20 cellular contexts compared by ENCODE assay signal in the genomic region with DNA sequence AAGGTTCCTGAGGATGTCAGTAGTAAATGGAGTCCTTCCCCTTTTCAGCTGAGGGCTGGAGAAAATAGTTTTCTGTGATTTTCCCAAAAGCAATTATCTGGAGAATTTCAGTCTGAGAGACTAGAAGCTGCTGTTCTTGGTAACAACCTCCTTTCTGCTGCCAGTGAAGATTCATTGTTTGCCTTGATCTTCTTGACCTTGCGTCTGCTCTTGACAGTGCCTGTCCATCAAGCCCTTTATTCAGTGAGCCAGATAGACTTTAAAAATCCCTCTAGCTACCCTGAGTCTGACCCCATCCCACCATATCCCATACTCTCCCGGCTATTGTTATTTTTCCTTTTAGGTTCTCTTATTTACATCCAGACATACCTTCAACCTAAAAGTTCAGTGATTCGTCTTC.
DNase-seq lines count a peak whose midpoint lies in the region; ATAC-seq and TF ChIP-seq lines count a peak whose summit lies in the region.
"Had no signal": no experiment of that assay in that cellular context is flagged by ENCODE, and none has a peak within 500 bp of the region (broad histone marks: within the 10 kb centered on the region; RNA-seq: fewer than 3 reads in every experiment).

No MANE protein-coding gene starts in this region.

- no peaks in the 10 kb centered on the region for H3K9me3 Mint-ChIP-seq in activated naive CD8-positive, alpha-beta T cell (ENCODE audit: low read depth)
- no peaks in the 10 kb centered on the region for H3K9me3 Mint-ChIP-seq in activated naive CD8-positive, alpha-beta T cell treated with anti-CD3 and anti-CD28 coated beads for 36 hours
- H3K9me3 Mint-ChIP-seq in nephron = no peaks in the 10 kb centered on the region

- intact Hi-C loops in adrenal gland (cut with DNase I) = no loop called here
- intact Hi-C loops in testis (cut with DNase I; ENCODE audit: low total_unique reads) = no loop called here

- H3K9me3 ChIP-seq in adrenal gland (replicated peaks in 1 of 3) (no peaks in the 10 kb centered on the region), testis (no peaks in the 10 kb centered on the region)

- H3K4me1 Mint-ChIP-seq in activated naive CD8-positive, alpha-beta T cell (ENCODE audit: low read depth) = no peaks in the 10 kb centered on the region
- H3K4me1 Mint-ChIP-seq in activated naive CD8-positive, alpha-beta T cell treated with anti-CD3 and anti-CD28 coated beads for 36 hours = no peaks in the 10 kb centered on the region
- H3K4me1 Mint-ChIP-seq in nephron = peaks cover 40% of the 10 kb centered on the region

- no peak for DNase-seq in activated naive CD8-positive, alpha-beta T cell treated with anti-CD3 and anti-CD28 coated beads for 36 hours
- DNase-seq in adrenal gland = no peak
- no peak for DNase-seq in testis
- DNase-seq in activated CD4-positive, alpha-beta T cell treated with anti-CD3 and anti-CD28 coated beads, Interleukin-2, amount 50 U/mL, for 4 hours = no peak
- DNase-seq in activated gamma-delta T cell (lab: John Stamatoyannopoulos, UW) = no peak
- DNase-seq in left lobe of liver (ENCODE audit: low spot score) = no peak
- DNase-seq: 8988T, DMS153, GDM1, HCEC 1CT, NCI-H1105, NCI-H1694 treated with DMSO at 0.1 percent for 48 hours, NCI-H2107, NCI-H226, NCI-H524, NCI-H82, RPMI8226, SHP77 treated with DMSO at 0.1 percent for 48 hours had no signal

- TF ChIP-seq POLR2A in adrenal gland (IDR thresholded peaks at IDR 0.05) (no peak), testis (IDR thresholded peaks at IDR 0.05) (no peak)

- H3K27me3 ChIP-seq in adrenal gland (no peaks in the 10 kb centered on the region), testis (no peaks in the 10 kb centered on the region)

- TF ChIP-seq CTCF in adrenal gland (IDR thresholded peaks at IDR 0.05) (no peak), nephron (IDR thresholded peaks at IDR 0.05; ENCODE audit: unreplicated experiment in 3 of 3) (no peak), testis (IDR thresholded peaks at IDR 0.05) (no peak)

- H3K4me3 Mint-ChIP-seq in activated naive CD8-positive, alpha-beta T cell = no peak overlapping the region
- H3K4me3 Mint-ChIP-seq in activated naive CD8-positive, alpha-beta T cell treated with anti-CD3 and anti-CD28 coated beads for 36 hours = no peak overlapping the region
- no peak overlapping the region for H3K4me3 Mint-ChIP-seq in nephron

- no peaks in the 10 kb centered on the region for H3K27me3 Mint-ChIP-seq in activated naive CD8-positive, alpha-beta T cell
- H3K27me3 Mint-ChIP-seq in activated naive CD8-positive, alpha-beta T cell treated with anti-CD3 and anti-CD28 coated beads for 36 hours = no peaks in the 10 kb centered on the region
- no peaks in the 10 kb centered on the region for H3K27me3 Mint-ChIP-seq in nephron (ENCODE audit: low read depth)

- H3K36me3 ChIP-seq in adrenal gland (replicated peaks in 1 of 2) (no peaks in the 10 kb centered on the region), testis (ENCODE audit: low read depth, missing control alignments) (no peaks in the 10 kb centered on the region)

- H3K27ac ChIP-seq in adrenal gland = peak overlapping the region in 4 of 5 donors; percentile 37 to 58 (median 49)
- H3K27ac ChIP-seq in testis = peak overlapping the region; percentile 42 to 47

- H3K27ac Mint-ChIP-seq in activated naive CD8-positive, alpha-beta T cell = peak overlapping the region; percentile 64
- H3K27ac Mint-ChIP-seq in activated naive CD8-positive, alpha-beta T cell treated with anti-CD3 and anti-CD28 coated beads for 36 hours = no peak overlapping the region
- H3K27ac Mint-ChIP-seq in nephron = peak overlapping the region; percentile 23 to 54 (median 37)

- no peak overlapping the region for H3K4me3 ChIP-seq in adrenal gland
- H3K4me3 ChIP-seq in testis = no peak overlapping the region

- H3K36me3 Mint-ChIP-seq in activated naive CD8-positive, alpha-beta T cell = peaks cover 5% of the 10 kb centered on the region
- H3K36me3 Mint-ChIP-seq in activated naive CD8-positive, alpha-beta T cell treated with anti-CD3 and anti-CD28 coated beads for 36 hours = peaks cover 1% of the 10 kb centered on the region
- peaks cover 3% of the 10 kb centered on the region for H3K36me3 Mint-ChIP-seq in nephron (ENCODE audit: low read depth)

- no peak for ATAC-seq in left lobe of liver

- peaks cover 64 to 65% of the 10 kb centered on the region in 2 donors for H3K4me1 ChIP-seq in adrenal gland (replicated peaks in 1 of 2)
- H3K4me1 ChIP-seq in testis = peaks cover 45% of the 10 kb centered on the region

- 38 to 51% (median 42%) methylated on average over 3 of the region's 3 CpGs for WGBS in adrenal gland, 4 donors
- WGBS in testis, 2 donors = 34 to 45% methylated on average over 3 of the region's 3 CpGs
